Comparison of ENCODE assay signal across 2 cellular contexts in the genomic region with DNA sequence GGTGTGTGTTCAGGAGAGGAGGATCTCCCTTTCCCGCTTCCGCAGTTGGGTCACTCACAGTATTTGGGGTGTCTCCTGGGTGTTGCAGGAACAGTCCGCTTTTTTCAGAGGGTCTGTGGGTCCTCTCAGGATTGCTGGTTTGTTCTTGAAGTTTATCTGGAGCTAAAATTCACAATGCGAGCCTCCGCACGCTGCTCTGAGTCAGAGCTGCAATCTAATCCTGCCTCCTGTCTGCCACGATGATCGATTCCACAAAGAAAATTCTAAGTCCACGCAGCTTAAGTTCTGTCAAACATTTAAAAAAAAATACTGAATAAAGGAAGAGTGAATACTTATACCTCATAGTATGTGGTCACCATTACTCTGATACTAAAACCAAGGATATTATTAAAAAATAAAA.
TF ChIP-seq lines count a peak whose summit lies in the region.

No MANE protein-coding gene starts in this region.

TF ChIP-seq in GM23338, 12 proteins besides CTCF, POLR2A, EP300 and RAD21:
- TF ChIP-seq EZH2phosphoT487 (IDR thresholded peaks at IDR 0.05; ENCODE audit: unreplicated experiment): no peak
- no peak for TF ChIP-seq POLR2AphosphoS5 (IDR thresholded peaks at IDR 0.05; ENCODE audit: low read depth)
- no peak for TF ChIP-seq STAT1 (IDR thresholded peaks at IDR 0.05; ENCODE audit: unreplicated experiment)

TF ChIP-seq in H1, 55 proteins besides CTCF, POLR2A, EP300 and RAD21:
- no peak for TF ChIP-seq CBX5 (IDR thresholded peaks at IDR 0.05; ENCODE audit: low read depth, low read length)
- TF ChIP-seq SUZ12 (IDR thresholded peaks at IDR 0.05; ENCODE audit: low read length): no peak
- TF ChIP-seq TCF12 (IDR thresholded peaks at IDR 0.05; ENCODE audit: low read depth, low read length): no peak
- TF ChIP-seq FOSL1 (IDR thresholded peaks at IDR 0.05; ENCODE audit: insufficient read depth, low read depth, low read length): no peak
- TF ChIP-seq KDM5A (IDR thresholded peaks at IDR 0.05; ENCODE audit: low read length): no peak
